ENCODE assay signal across 8 cellular contexts in the genomic region with DNA sequence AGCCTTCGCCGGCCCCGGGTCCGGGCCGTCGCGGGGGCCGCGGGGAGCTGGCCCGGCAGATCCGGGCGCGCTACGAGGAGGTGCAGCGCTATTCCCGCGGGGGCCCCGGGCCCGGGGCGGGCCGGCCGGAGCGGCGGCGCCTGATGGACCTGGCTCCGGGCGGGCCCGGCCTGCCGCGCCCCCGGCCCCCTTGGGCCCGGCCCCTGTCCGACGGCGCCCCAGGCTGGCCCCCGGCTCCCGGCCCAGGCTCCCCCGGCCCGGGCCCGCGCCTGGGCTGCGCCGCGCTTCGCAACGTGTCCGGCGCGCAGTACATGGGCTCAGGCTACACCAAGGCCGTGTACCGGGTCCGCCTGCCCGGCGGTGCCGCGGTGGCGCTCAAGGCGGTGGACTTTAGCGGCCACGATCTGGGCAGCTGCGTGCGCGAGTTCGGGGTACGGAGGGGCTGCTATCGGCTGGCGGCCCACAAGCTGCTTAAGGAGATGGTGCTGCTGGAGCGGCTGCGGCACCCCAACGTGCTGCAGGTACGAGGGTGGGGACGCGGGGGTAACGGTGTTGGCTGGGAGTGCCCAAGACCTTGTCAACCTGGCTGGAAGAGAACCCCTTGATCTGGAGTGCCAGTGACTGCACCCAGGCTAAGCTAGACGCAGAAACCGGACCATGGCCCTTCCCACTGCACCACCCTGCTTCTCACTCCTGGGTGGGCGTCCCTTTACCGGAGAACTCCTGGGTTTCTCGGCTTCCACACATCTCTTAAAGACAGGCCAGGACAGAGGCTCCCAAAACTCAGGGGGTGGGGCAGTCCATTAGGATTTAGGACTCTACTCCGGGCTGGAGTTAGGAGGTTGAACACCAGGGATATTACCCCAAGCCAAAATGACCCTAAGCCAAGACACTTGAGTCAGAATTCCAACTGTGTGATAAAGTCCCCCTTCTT. TPM values are rescaled to one million over a fixed set of nuclear protein-coding genes. Genes with fewer than 3 reads are reported as not detected.
A peak's percentile ranks its signal among the peaks of the same experiment; 100 is the strongest.
DNase-seq lines count a peak whose midpoint lies in the region; ATAC-seq and TF ChIP-seq lines count a peak whose summit lies in the region.

No MANE protein-coding gene starts in this region.

- no peak for TF ChIP-seq CTCF in BJ (IDR thresholded peaks at IDR 0.05; ENCODE audit: insufficient read depth, low read depth, low read length)

- H3K27ac ChIP-seq in angular gyrus (ENCODE audit: low read depth, low read length), result peak overlapping the region; percentile 73

- ATAC-seq in stimulated activated memory B cell treated with anti-CD40 and anti-IgM and Interleukin-4, amounts not matched to agents 10 μg/mL and 1 μg/mL and 100 μg/mL, for 72 hours, result peak; percentile 47

- no peaks in the 10 kb centered on the region for H3K36me3 ChIP-seq in BJ (ENCODE audit: control insufficient read depth, insufficient read depth, low read length)

- no peak for DNase-seq in BJ (ENCODE audit: low read depth)
- peak; percentile 33 for DNase-seq in HEK293T (ENCODE audit: extremely low spot score)
- DNase-seq in iPS-NIHi11 (ENCODE audit: low spot score), result peak; percentile 62
- DNase-seq in SKM-1 (lab: John Stamatoyannopoulos, UW; ENCODE audit: unreplicated experiment), result no peak
- no peak for DNase-seq in foreskin melanocyte
- DNase-seq in cerebellar cortex (ENCODE audit: low spot score), result no peak

- POLR2A ChIA-PET in BJ (lab: Charles Lee), result interaction anchor here (0.5 kb wide), 2 partner anchors 15 to 31 kb away, joined by 3 to 6 read pairs; no protein-coding TSS in a partner anchor
- POLR2A ChIA-PET in HEK293T (lab: Yijun Ruan, JAX), result interaction anchor here (0.8 to 3.5 kb wide), 15 partner anchors 8 to 409 kb away, joined by 3 to 23 read pairs (median 4); no protein-coding TSS in a partner anchor

- peaks cover 72% of the 10 kb centered on the region for H3K27me3 Mint-ChIP-seq in stimulated activated memory B cell treated with anti-CD40 and anti-IgM and Interleukin-4, amounts not matched to agents 10 μg/mL and 1 μg/mL and 100 μg/mL, for 72 hours

- CTCF ChIA-PET in BJ (lab: Yijun Ruan, JAX) (interaction anchor here (0.6 to 1.7 kb wide), 5 partner anchors 19 to 286 kb away, joined by 3 to 5 read pairs (median 3); no protein-coding TSS in a partner anchor), HEK293T (lab: Yijun Ruan, JAX) (interaction anchor here (1.3 to 1.5 kb wide), 2 partner anchors 36 to 178 kb away, joined by 3 to 4 read pairs; no protein-coding TSS in a partner anchor)

- peaks cover 7% of the 10 kb centered on the region for H3K4me1 Mint-ChIP-seq in stimulated activated memory B cell treated with anti-CD40 and anti-IgM and Interleukin-4, amounts not matched to agents 10 μg/mL and 1 μg/mL and 100 μg/mL, for 72 hours

- peaks cover 9% of the 10 kb centered on the region for H3K27me3 ChIP-seq in BJ (ENCODE audit: control insufficient read depth, insufficient read depth, low read length)

- no peaks in the 10 kb centered on the region for H3K36me3 Mint-ChIP-seq in stimulated activated memory B cell treated with anti-CD40 and anti-IgM and Interleukin-4, amounts not matched to agents 10 μg/mL and 1 μg/mL and 100 μg/mL, for 72 hours

- peak overlapping the region; percentile 43 for H3K4me3 ChIP-seq in BJ (ENCODE audit: low read depth, low read length)

- H3K4me3 Mint-ChIP-seq in stimulated activated memory B cell treated with anti-CD40 and anti-IgM and Interleukin-4, amounts not matched to agents 10 μg/mL and 1 μg/mL and 100 μg/mL, for 72 hours, result peak overlapping the region; percentile 50

- no peak overlapping the region for H3K27ac Mint-ChIP-seq in stimulated activated memory B cell treated with anti-CD40 and anti-IgM and Interleukin-4, amounts not matched to agents 10 μg/mL and 1 μg/mL and 100 μg/mL, for 72 hours

- no peaks in the 10 kb centered on the region for H3K9me3 Mint-ChIP-seq in stimulated activated memory B cell treated with anti-CD40 and anti-IgM and Interleukin-4, amounts not matched to agents 10 μg/mL and 1 μg/mL and 100 μg/mL, for 72 hours

TF ChIP-seq in HEK293T, 16 proteins besides CTCF, POLR2A, EP300 and RAD21:
- TF ChIP-seq NFRKB (IDR thresholded peaks at IDR 0.05) (no peak), SUZ12 (IDR thresholded peaks at IDR 0.05) (no peak), ZNF384 (IDR thresholded peaks at IDR 0.05) (no peak), SP1 (IDR thresholded peaks at IDR 0.05) (no peak), LEF1 (IDR thresholded peaks at IDR 0.05; ENCODE audit: borderline replicate concordance) (no peak), HDGF (IDR thresholded peaks at IDR 0.05; ENCODE audit: borderline replicate concordance) (no peak), FOXA1 (IDR thresholded peaks at IDR 0.05) (no peak), L3MBTL2 (conservative IDR thresholded peaks at IDR 0.05) (no peak), BHLHE40 (IDR thresholded peaks at IDR 0.05; ENCODE audit: borderline replicate concordance) (no peak), CTBP1 (IDR thresholded peaks at IDR 0.05; ENCODE audit: borderline replicate concordance) (no peak), TARDBP (IDR thresholded peaks at IDR 0.05) (no peak), ELF4 (IDR thresholded peaks at IDR 0.05) (no peak), ARNT (IDR thresholded peaks at IDR 0.05) (no peak), FOXM1 (IDR thresholded peaks at IDR 0.05; ENCODE audit: borderline replicate concordance) (no peak), FOXK2 (IDR thresholded peaks at IDR 0.05) (no peak)
- TF ChIP-seq, protein P1, sequence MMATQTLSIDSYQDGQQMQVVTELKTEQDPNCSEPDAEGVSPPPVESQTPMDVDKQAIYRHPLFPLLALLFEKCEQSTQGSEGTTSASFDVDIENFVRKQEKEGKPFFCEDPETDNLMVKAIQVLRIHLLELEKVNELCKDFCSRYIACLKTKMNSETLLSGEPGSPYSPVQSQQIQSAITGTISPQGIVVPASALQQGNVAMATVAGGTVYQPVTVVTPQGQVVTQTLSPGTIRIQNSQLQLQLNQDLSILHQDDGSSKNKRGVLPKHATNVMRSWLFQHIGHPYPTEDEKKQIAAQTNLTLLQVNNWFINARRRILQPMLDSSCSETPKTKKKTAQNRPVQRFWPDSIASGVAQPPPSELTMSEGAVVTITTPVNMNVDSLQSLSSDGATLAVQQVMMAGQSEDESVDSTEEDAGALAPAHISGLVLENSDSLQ (IDR thresholded peaks at IDR 0.05), result no peak

RNA-seq across cellular contexts. Expression of a gene that starts 0.8 kb away (rescaled TPM):
- polyA plus RNA-seq in BJ (2011; rRNA removed), result 3.0 and 6.6 TPM in 2 replicates
- polyA minus RNA-seq in BJ (2011; rRNA and poly(A)+ RNA removed), result 4.9 and 7.2 TPM in 2 replicates

Comparison
In these comparisons a context has a peak if more than half of its experiments do, and no peak if none do; other contexts are left out.
1. DNase-seq: peak in HEK293T (single experiment) and iPS-NIHi11 (single experiment); none in BJ (single experiment), SKM-1 (single experiment), foreskin melanocyte (single experiment) and cerebellar cortex (single experiment).